Comparison of ENCODE assay signal across 18 cellular contexts in genomic region chr5:79736528-79737514, GRCh38. TPM values are rescaled to one million over a fixed set of nuclear protein-coding genes. Genes with fewer than 3 reads are reported as not detected.
A peak's percentile ranks its signal among the peaks of the same experiment; 100 is the strongest.
DNase-seq lines count a peak whose midpoint lies in the region; ATAC-seq and TF ChIP-seq lines count a peak whose summit lies in the region.
"Had no signal": no experiment of that assay in that cellular context is flagged by ENCODE, and none has a peak within 500 bp of the region (broad histone marks: within the 10 kb centered on the region; RNA-seq: fewer than 3 reads in every experiment).

No MANE protein-coding gene starts in this region.

- CTCF ChIA-PET in RWPE1 (lab: Yijun Ruan, JAX), result interaction anchor here (0.6 kb wide), 1 partner anchor 302 kb away, joined by 3 read pairs; no protein-coding TSS in a partner anchor

- POLR2A ChIA-PET in RWPE1 (lab: Yijun Ruan, JAX; ENCODE audit: low non-redundant PET), result interaction anchor here (0.7 kb wide), 1 partner anchor 25 kb away, joined by 4 read pairs; no protein-coding TSS in a partner anchor

- H3K27ac Mint-ChIP-seq in T-helper 1 cell treated with Interleukin-12 subunit alpha and Interleukin-12 subunit beta and Interleukin-4 antibody, amounts not matched to agents 30 μg/mL and 1 μg/mL, for 36 hours, result peak overlapping the region; percentile 7

- H3K36me3 ChIP-seq in left lung, result no peaks in the 10 kb centered on the region

- no peak overlapping the region for H3K27ac ChIP-seq in RWPE1
- H3K27ac ChIP-seq in left lung, result no peak overlapping the region
- H3K27ac ChIP-seq: SK-N-MC had no signal

- TF ChIP-seq CTCF in omental fat pad (IDR thresholded peaks at IDR 0.05), result no peak
- TF ChIP-seq CTCF in RWPE1 (conservative IDR thresholded peaks at IDR 0.05; ENCODE audit: low read depth), result no peak
- no peak for TF ChIP-seq CTCF in left lung (IDR thresholded peaks at IDR 0.05)

- H3K36me3 Mint-ChIP-seq in T-helper 1 cell treated with Interleukin-12 subunit alpha and Interleukin-12 subunit beta and Interleukin-4 antibody, amounts not matched to agents 30 μg/mL and 1 μg/mL, for 36 hours (ENCODE audit: low read depth), result peaks cover 7% of the 10 kb centered on the region

- intact Hi-C loops in left lung (cut with DNase I), result no loop called here

- H3K9me3 ChIP-seq in left lung, result no peaks in the 10 kb centered on the region
- H3K9me3 ChIP-seq: heart left ventricle had no signal

- peak overlapping the region; percentile 73 for H3K4me3 Mint-ChIP-seq in T-helper 1 cell treated with Interleukin-12 subunit alpha and Interleukin-12 subunit beta and Interleukin-4 antibody, amounts not matched to agents 30 μg/mL and 1 μg/mL, for 36 hours

- no peak for ATAC-seq in GM19455 (IDR thresholded peaks at IDR 0.05; ENCODE audit: unreplicated experiment)
- no peak for ATAC-seq in omental fat pad (ENCODE audit: low FRiP score)
- no peak for ATAC-seq in left lung
- ATAC-seq: heart left ventricle, right cardiac atrium had no signal

- H3K27me3 Mint-ChIP-seq in T-helper 1 cell treated with Interleukin-12 subunit alpha and Interleukin-12 subunit beta and Interleukin-4 antibody, amounts not matched to agents 30 μg/mL and 1 μg/mL, for 36 hours (ENCODE audit: low read depth), result peaks cover 68% of the 10 kb centered on the region

- DNase-seq in stimulated activated CD4-positive, alpha-beta T cell treated with anti-CD3 and anti-CD28 coated beads, Interleukin-15, amount 100 ng/mL, for 24 hours, result peak; percentile 18
- DNase-seq in stimulated activated CD4-positive, alpha-beta T cell treated with anti-CD3 and anti-CD28 coated beads, Interleukin-1b, Interleukin-23, amount 100 ng/mL, for 48 hours, result no peak
- DNase-seq in central memory CD4-positive, alpha-beta T cell, result peak; percentile 47
- DNase-seq in omental fat pad (ENCODE audit: low spot score) (no peak), RWPE1 (ENCODE audit: low spot score) (no peak), left lung (no peak)
- DNase-seq: activated effector memory CD4-positive, alpha-beta T cell treated with Interleukin-2 at 50 U/mL for 16 hours; heart left ventricle; KG1; NCI-H1048; NCI-H2029; NCI-H446; NK-92 treated with Interleukin-12 subunit alpha and Interleukin-12 subunit beta, amount 100 ng/mL, for 24 hours; nucleus accumbens; right cardiac atrium had no signal

- no peaks in the 10 kb centered on the region for H3K9me3 Mint-ChIP-seq in T-helper 1 cell treated with Interleukin-12 subunit alpha and Interleukin-12 subunit beta and Interleukin-4 antibody, amounts not matched to agents 30 μg/mL and 1 μg/mL, for 36 hours

- no peaks in the 10 kb centered on the region for H3K4me1 ChIP-seq in left lung

- no peak overlapping the region for H3K4me3 ChIP-seq in left lung
- H3K4me3 ChIP-seq: heart left ventricle, SK-N-MC had no signal

- H3K27me3 ChIP-seq in left lung, result no peaks in the 10 kb centered on the region
- H3K27me3 ChIP-seq: heart left ventricle had no signal

- H3K4me1 Mint-ChIP-seq in T-helper 1 cell treated with Interleukin-12 subunit alpha and Interleukin-12 subunit beta and Interleukin-4 antibody, amounts not matched to agents 30 μg/mL and 1 μg/mL, for 36 hours (ENCODE audit: low read depth), result peaks cover 28% of the 10 kb centered on the region

RNA-seq across cellular contexts. Expression of gene CMYA5, which starts 47.2 kb away (rescaled TPM):
- total RNA-seq in omental fat pad (10 to 100 TPM in 1 of 4 donors, 1 to 10 TPM in 3; 4.2 to 21.0 (median 6.3) TPM), left lung (1 to 10 TPM in 1 of 2 donors, under 1 TPM in 1; 0.68 to 2.7 TPM)

Comparison
In these comparisons a context has a peak if more than half of its experiments do, and no peak if none do; other contexts are left out.
1. DNase-seq: peak in stimulated activated CD4-positive, alpha-beta T cell treated with anti-CD3 and anti-CD28 coated beads, Interleukin-15, amount 100 ng/mL, for 24 hours (single experiment) and central memory CD4-positive, alpha-beta T cell (single experiment); none in stimulated activated CD4-positive, alpha-beta T cell treated with anti-CD3 and anti-CD28 coated beads, Interleukin-1b, Interleukin-23, amount 100 ng/mL, for 48 hours (single experiment), omental fat pad (single experiment), RWPE1 (single experiment) and left lung (0 of 2).